ENCODE assay signal across 1 cellular context in the genomic region with DNA sequence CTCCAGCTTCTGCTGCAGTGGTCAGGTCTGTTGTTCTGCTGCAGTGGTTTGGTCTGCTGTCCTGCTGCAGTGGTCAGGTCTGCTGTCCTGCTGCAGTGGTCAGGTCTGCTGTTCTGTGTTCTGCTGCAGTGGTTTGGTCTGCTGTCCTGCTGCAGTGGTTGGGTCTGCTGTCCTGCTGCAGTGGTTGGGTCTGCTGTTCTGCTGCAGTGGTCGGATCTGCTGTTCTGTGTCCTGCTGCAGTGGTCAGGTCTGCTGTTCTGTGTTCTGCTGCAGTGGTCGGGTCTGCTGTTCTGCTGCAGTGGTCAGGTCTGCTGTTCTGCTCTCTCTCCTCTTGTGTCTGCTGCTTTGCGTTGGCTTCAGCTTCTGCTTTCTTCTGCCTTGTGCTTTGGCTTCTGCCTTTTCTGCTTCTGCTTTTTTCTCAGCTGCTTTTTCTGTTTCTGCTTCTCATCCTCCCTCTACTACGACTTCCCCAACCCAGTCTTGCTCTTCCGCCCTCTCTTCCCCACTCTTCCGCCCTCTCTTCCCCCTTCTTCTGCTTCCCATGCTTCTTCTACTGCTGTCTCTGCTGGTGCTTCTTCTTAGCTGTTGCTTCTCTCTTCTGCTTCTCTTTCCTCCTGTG.
TF ChIP-seq lines count a peak whose summit lies in the region.

No MANE protein-coding gene starts in this region.

TF ChIP-seq in GM12878, 131 proteins besides CTCF, POLR2A, EP300 and RAD21:
- TF ChIP-seq MEF2A (IDR thresholded peaks at IDR 0.05; ENCODE audit: insufficient read depth, low read depth, low read length), result no peak
- TF ChIP-seq HDAC6 (IDR thresholded peaks at IDR 0.05; ENCODE audit: unreplicated experiment), result no peak
- no peak for TF ChIP-seq KAT2A (conservative IDR thresholded peaks at IDR 0.05; ENCODE audit: control insufficient read depth, low read depth, low read length)
- no peak for TF ChIP-seq MXI1 (IDR thresholded peaks at IDR 0.05; ENCODE audit: low read depth, low read length)
- no peak for TF ChIP-seq SREBF1 (IDR thresholded peaks at IDR 0.05; ENCODE audit: low read length)
- 0 out of 4 replicates have a peak, but pooled peaks of 1 of the 2 experiments have one; percentile 36 for TF ChIP-seq ETV6 (conservative IDR thresholded peaks at IDR 0.05 in 1 of 2, IDR thresholded peaks at IDR 0.05 in 1 of 2; ENCODE audit: borderline replicate concordance in 1 of 2, low read depth in 1 of 2)
- no peak for TF ChIP-seq MAX (IDR thresholded peaks at IDR 0.05; ENCODE audit: low read depth, low read length)
- no peak for TF ChIP-seq CEBPB (IDR thresholded peaks at IDR 0.05; ENCODE audit: borderline replicate concordance in 1 of 2, low read depth in 2 of 2, low read length in 2 of 2)
